ENCODE assay signal across 8 cellular contexts in the genomic region with DNA sequence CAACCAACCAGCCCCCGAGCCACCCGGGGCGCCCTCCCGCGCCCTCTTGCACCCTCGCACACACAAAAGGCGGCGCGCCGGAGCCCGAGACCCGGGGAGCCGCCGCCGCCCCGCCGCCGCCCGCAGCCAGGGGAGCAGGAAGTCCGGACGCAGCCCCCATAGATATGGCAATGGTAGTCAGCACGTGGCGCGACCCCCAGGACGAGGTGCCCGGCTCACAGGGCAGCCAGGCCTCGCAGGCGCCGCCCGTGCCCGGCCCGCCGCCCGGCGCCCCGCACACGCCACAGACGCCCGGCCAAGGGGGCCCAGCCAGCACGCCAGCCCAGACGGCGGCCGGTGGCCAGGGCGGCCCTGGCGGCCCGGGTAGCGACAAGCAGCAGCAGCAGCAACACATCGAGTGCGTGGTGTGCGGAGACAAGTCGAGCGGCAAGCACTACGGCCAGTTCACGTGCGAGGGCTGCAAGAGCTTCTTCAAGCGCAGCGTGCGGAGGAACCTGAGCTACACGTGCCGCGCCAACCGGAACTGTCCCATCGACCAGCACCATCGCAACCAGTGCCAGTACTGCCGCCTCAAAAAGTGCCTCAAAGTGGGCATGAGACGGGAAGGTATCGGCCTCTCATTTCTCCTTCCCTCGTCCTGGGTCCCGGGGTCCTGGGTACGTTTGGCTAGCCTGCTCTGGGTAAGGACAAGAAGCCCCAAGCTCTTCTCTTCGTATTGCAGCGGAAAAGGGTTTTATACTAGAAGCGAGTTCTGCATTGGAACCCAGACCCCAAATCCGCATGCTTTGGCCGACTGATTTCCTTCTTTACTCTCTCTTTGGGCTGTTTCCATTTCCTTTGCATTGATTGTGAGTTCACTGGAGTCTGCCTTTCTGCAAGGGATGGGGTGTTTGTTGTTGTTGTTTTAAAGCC. TPM values are rescaled to one million over a fixed set of nuclear protein-coding genes. Genes with fewer than 3 reads are reported as not detected.
DNase-seq lines count a peak whose midpoint lies in the region; ATAC-seq and TF ChIP-seq lines count a peak whose summit lies in the region.

No MANE protein-coding gene starts in this region.

- no TSS peak for BruUV-seq in PC-3 (replicated peaks; lab: Mats Ljungman, UMichigan)

- H3F3A ChIP-seq in PC-3 (ENCODE audit: low read length, unreplicated experiment) = no peaks in the 10 kb centered on the region

- peaks cover 94% of the 10 kb centered on the region for H3K79me2 ChIP-seq in PC-3 (ENCODE audit: low read length)

- peak overlapping the region; percentile 97 for H3K9ac ChIP-seq in PC-3 (ENCODE audit: low read length)

- peak overlapping the region; percentile 56 to 81 (median 70) for H3K4me3 Mint-ChIP-seq in naive thymus-derived CD4-positive, alpha-beta T cell

- intact Hi-C loops in PC-3 (cut with micrococcal nuclease) = no loop called here
- intact Hi-C loops in naive thymus-derived CD4-positive, alpha-beta T cell (cut with micrococcal nuclease) = loop anchor here in 1 of 2 donors (2.0 kb wide), 2 partner anchors 13 to 27 kb away; no protein-coding TSS in a partner anchor

- H4K20me1 ChIP-seq in PC-3 (ENCODE audit: low read length) = peaks cover 33% of the 10 kb centered on the region

- POLR2A ChIA-PET in PC-3 (lab: Charles Lee; ENCODE audit: unreplicated experiment) = no interaction called here
- POLR2A ChIA-PET in naive thymus-derived CD4-positive, alpha-beta T cell (lab: Charles Lee) = no interaction called here

- H3K4me1 ChIP-seq in PC-3 (ENCODE audit: insufficient read depth, low read length) (peaks cover 19% of the 10 kb centered on the region; the same call in 1 of the 2 replicates), ectodermal cell (ENCODE audit: control insufficient read depth, insufficient read depth, low read length) (peaks cover 21% of the 10 kb centered on the region)
- peaks cover 0 to 3% of the 10 kb centered on the region in 2 donors for H3K4me1 ChIP-seq in naive thymus-derived CD4-positive, alpha-beta T cell (ENCODE audit: control insufficient read depth in 2 of 2, insufficient read depth in 2 of 2, low read length in 2 of 2)

- CTCF ChIA-PET in PC-3 (lab: Charles Lee) = no interaction called here
- CTCF ChIA-PET in naive thymus-derived CD4-positive, alpha-beta T cell (lab: Charles Lee) = no interaction called here

- peak overlapping the region; percentile 88 for H3K27ac ChIP-seq in PC-3 (ENCODE audit: low read length)
- H3K27ac ChIP-seq in ectodermal cell (ENCODE audit: insufficient read depth, low read depth, low read length, poor library complexity, severe bottlenecking) = peak overlapping the region; percentile 86
- no peak overlapping the region for H3K27ac ChIP-seq in naive thymus-derived CD4-positive, alpha-beta T cell (ENCODE audit: low read depth, low read length)

- H3K27me3 ChIP-seq in PC-3 (ENCODE audit: low read length) (no peaks in the 10 kb centered on the region), ectodermal cell (ENCODE audit: control insufficient read depth, insufficient read depth, low read length, poor library complexity, severe bottlenecking) (peaks cover 80% of the 10 kb centered on the region)
- peaks cover 0 to 42% of the 10 kb centered on the region in 2 donors for H3K27me3 ChIP-seq in naive thymus-derived CD4-positive, alpha-beta T cell (ENCODE audit: control insufficient read depth in 2 of 2, insufficient read depth in 2 of 2, low read length in 2 of 2)

- no peak overlapping the region for H2AFZ ChIP-seq in PC-3 (ENCODE audit: low read length)

- H3K9me3 ChIP-seq in PC-3 (ENCODE audit: low read length) (no peaks in the 10 kb centered on the region), ectodermal cell (ENCODE audit: control insufficient read depth, low read length) (no peaks in the 10 kb centered on the region)
- H3K9me3 ChIP-seq in naive thymus-derived CD4-positive, alpha-beta T cell (ENCODE audit: control insufficient read depth in 2 of 3, low read length in 3 of 3) = peaks cover 0 to 7% (median 0%) of the 10 kb centered on the region in 3 experiments

- H3K4me3 ChIP-seq in PC-3 (ENCODE audit: low read length) (peak overlapping the region; percentile 89), ectodermal cell (ENCODE audit: insufficient read depth, low read depth, low read length) (peak overlapping the region; percentile 88)
- H3K4me3 ChIP-seq in naive thymus-derived CD4-positive, alpha-beta T cell (ENCODE audit: low read length) = no peak overlapping the region

- peaks cover 67 to 88% (median 83%) of the 10 kb centered on the region in 5 donors for H3K27me3 Mint-ChIP-seq in naive thymus-derived CD4-positive, alpha-beta T cell

- peaks cover 0 to 50% (median 13%) of the 10 kb centered on the region in 11 donors for H3K9me3 Mint-ChIP-seq in naive thymus-derived CD4-positive, alpha-beta T cell

- no peaks in the 10 kb centered on the region for H3K9me2 ChIP-seq in PC-3 (replicated peaks; ENCODE audit: low read length)

- peaks cover 0 to 9% (median 5%) of the 10 kb centered on the region in 5 donors for H3K36me3 Mint-ChIP-seq in naive thymus-derived CD4-positive, alpha-beta T cell

- ATAC-seq in PC-3 (no peak), GM19023 (IDR thresholded peaks at IDR 0.05; ENCODE audit: unreplicated experiment) (no peak), GM21619 (IDR thresholded peaks at IDR 0.05; ENCODE audit: unreplicated experiment) (no peak)
- ATAC-seq in naive thymus-derived CD4-positive, alpha-beta T cell = no peak

- H3K4me2 ChIP-seq in PC-3 (ENCODE audit: low read length) = peak overlapping the region; percentile 89

- peak; percentile 52 for DNase-seq in DMS 273 (lab: John Stamatoyannopoulos, UW; ENCODE audit: unreplicated experiment)
- no peak for DNase-seq in DMS 273 treated with DMSO at 0.1 percent for 48 hours (lab: John Stamatoyannopoulos, UW)
- peak; percentile 49 for DNase-seq in PC-3
- no peak for DNase-seq in naive thymus-derived CD4-positive, alpha-beta T cell
- no peak for DNase-seq in mucosa of gallbladder (ENCODE audit: low spot score)

- H3K36me3 ChIP-seq in PC-3 (ENCODE audit: low read depth, low read length) = peaks cover 29% of the 10 kb centered on the region
- H3K36me3 ChIP-seq in ectodermal cell (ENCODE audit: control insufficient read depth, insufficient read depth, low read length) = peaks cover 46% of the 10 kb centered on the region
- no peaks in the 10 kb centered on the region for H3K36me3 ChIP-seq in naive thymus-derived CD4-positive, alpha-beta T cell (ENCODE audit: control insufficient read depth in 2 of 3, insufficient read depth in 3 of 3, low read length in 3 of 3)

- peak overlapping the region in 2 of 9 donors; percentile 38 to 87 for H3K27ac Mint-ChIP-seq in naive thymus-derived CD4-positive, alpha-beta T cell

- TF ChIP-seq CTCF in PC-3 (conservative IDR thresholded peaks at IDR 0.05; ENCODE audit: low read depth, low read length) = no peak

- WGBS in ectodermal cell, 2 experiments = 1% methylated on average over 75 of the region's 75 CpGs

- peaks cover 13 to 34% (median 19%) of the 10 kb centered on the region in 7 donors for H3K4me1 Mint-ChIP-seq in naive thymus-derived CD4-positive, alpha-beta T cell

RNA-seq across cellular contexts. Expression of a gene that starts 1.7 kb away (rescaled TPM):
- total RNA-seq in PC-3 (2014; rRNA removed) (19.0 and 19.6 TPM in 2 replicates), mucosa of gallbladder (288 TPM)
- polyA plus RNA-seq in ectodermal cell (2013, experiment 1 of 4) = 101 TPM
- polyA plus RNA-seq in ectodermal cell (2013, experiment 2 of 4) = 117 TPM
- polyA plus RNA-seq in ectodermal cell (2013, experiment 3 of 4) = 80.0 TPM
- 97.4 TPM for polyA plus RNA-seq in ectodermal cell (2013, experiment 4 of 4)
- not detected for total RNA-seq in naive thymus-derived CD4-positive, alpha-beta T cell
- not detected for polyA plus RNA-seq in naive thymus-derived CD4-positive, alpha-beta T cell

Comparison
In these comparisons a context has a peak if more than half of its experiments do, and no peak if none do; other contexts are left out.
1. DNase-seq: peak in DMS 273 (single experiment) and PC-3 (single experiment); none in DMS 273 treated with DMSO at 0.1 percent for 48 hours (single experiment), naive thymus-derived CD4-positive, alpha-beta T cell (0 of 9) and mucosa of gallbladder (single experiment).
2. RNA of a gene that starts 1.7 kb away (total RNA-seq): 288 TPM in mucosa of gallbladder (single experiment) and 19.0 to 19.6 TPM in PC-3; not detected in naive thymus-derived CD4-positive, alpha-beta T cell; every median in the first group is over 10 times any median in the second.